In genomic region chr6:48426636-48427035, GRCh38 we compare ENCODE assay signal across 18 cellular contexts.
DNase-seq lines count a peak whose midpoint lies in the region; ATAC-seq, FAIRE-seq and TF ChIP-seq lines count a peak whose summit lies in the region.
"Had no signal": no experiment of that assay in that cellular context is flagged by ENCODE, and none has a peak within 500 bp of the region (broad histone marks: within the 10 kb centered on the region; RNA-seq: fewer than 3 reads in every experiment).

No MANE protein-coding gene starts in this region.

- in situ Hi-C loops in GM12878 (cut with MboI) (no loop called here), ACHN (cut with HindIII; ENCODE audit: low pct_ligation_motif_present, low pct_unique_long_range_greater_than_20kb, low sequenced_read_pairs) (no loop called here)

- intact Hi-C loops in GM12878 (cut with micrococcal nuclease; ENCODE audit: unreplicated experiment), result no loop called here

- POLR2A ChIA-PET in GM12878 (lab: Charles Lee), result no interaction called here

- DNase-seq in AG09319 (ENCODE audit: extremely low read depth, low read depth) (peak; percentile 16), LHCN-M2 (ENCODE audit: low read depth) (peak; percentile 96), GM12878 (ENCODE audit: low read depth, low spot score) (no peak), keratinocyte (ENCODE audit: low read depth, low spot score) (peak; percentile 23), ACHN (no peak), NCI-H1436 treated with DMSO at 0.1 percent for 48 hours (lab: John Stamatoyannopoulos, UW) (no peak), activated gamma-delta T cell (lab: John Stamatoyannopoulos, UW) (no peak)
- DNase-seq: activated CD4-positive, CD25-positive, alpha-beta regulatory T cell treated with anti-CD3 and anti-CD28 coated beads, Interleukin-2, amount 50 U/mL, for 72 hours; activated naive CD8-positive, alpha-beta T cell treated with anti-CD3 and anti-CD28 coated beads, Interleukin-2, amount 50 U/mL, for 24 hours; C1 segment of cervical spinal cord; DND-41; glutamatergic neuron; left lung; naive B cell; stimulated activated naive CD4-positive, alpha-beta T cell had no signal

- H3K4me1 ChIP-seq in GM12878 (ENCODE audit: control insufficient read depth, insufficient read depth, low read length) (no peaks in the 10 kb centered on the region), keratinocyte (ENCODE audit: control insufficient read depth, extremely low read depth, insufficient read depth, low read length) (peaks cover 20% of the 10 kb centered on the region)
- H3K4me1 ChIP-seq: left lung, right atrium auricular region had no signal

- dilution Hi-C loops in keratinocyte (cut with MboI; ENCODE audit: extremely low pct_ligation_motif_present, low sequenced_read_pairs), result no loop called here

- BruUV-seq in GM12878 (replicated peaks; lab: Mats Ljungman, UMichigan), result no TSS peak

- RAD21 ChIA-PET in GM12878 (lab: Charles Lee; ENCODE audit: unreplicated experiment), result no interaction called here

- H3K9me3 ChIP-seq in GM12878 (replicated peaks; ENCODE audit: control insufficient read depth, insufficient read depth, low read length) (no peaks in the 10 kb centered on the region), keratinocyte (ENCODE audit: control insufficient read depth, low read depth, low read length) (no peaks in the 10 kb centered on the region)
- H3K9me3 ChIP-seq: right atrium auricular region had no signal

- H3K27me3 ChIP-seq in GM12878 (replicated peaks in 1 of 2; ENCODE audit: control insufficient read depth in 2 of 2, insufficient read depth in 2 of 2, low read length in 1 of 2) (no peaks in the 10 kb centered on the region), keratinocyte (ENCODE audit: control insufficient read depth, extremely low read depth, insufficient read depth, low read length) (no peaks in the 10 kb centered on the region)
- H3K27me3 ChIP-seq: left lung, right atrium auricular region had no signal

- no peak for TF ChIP-seq RAD21 in GM12878 (IDR thresholded peaks at IDR 0.05; ENCODE audit: insufficient read depth, low read depth, low read length)

- no peak overlapping the region for H2AFZ ChIP-seq in GM12878 (ENCODE audit: control insufficient read depth, low read depth, low read length)
- H2AFZ ChIP-seq in keratinocyte (ENCODE audit: control insufficient read depth, low read length), result peak overlapping the region; percentile 10

- H3K4me3 ChIP-seq in GM12878 (no peak overlapping the region), keratinocyte (ENCODE audit: control insufficient read depth in 2 of 3, extremely low read depth in 1 of 3, insufficient read depth in 2 of 3, low read depth in 1 of 3, low read length in 3 of 3) (no peak overlapping the region)
- H3K4me3 ChIP-seq: left lung, right atrium auricular region had no signal

- ATAC-seq in GM12878, result no peak
- no peak for ATAC-seq in GM19328 (IDR thresholded peaks at IDR 0.05; ENCODE audit: unreplicated experiment)
- ATAC-seq: activated naive CD8-positive, alpha-beta T cell treated with anti-CD3 and anti-CD28 coated beads, Interleukin-2, amount 50 U/mL, for 24 hours; left lung had no signal

- H3K79me2 ChIP-seq in GM12878 (ENCODE audit: control insufficient read depth, insufficient read depth, low read length) (no peaks in the 10 kb centered on the region), keratinocyte (ENCODE audit: control insufficient read depth, insufficient read depth, low read length) (no peaks in the 10 kb centered on the region)

- no peak for TF ChIP-seq CTCF in AG09319 (IDR thresholded peaks at IDR 0.05; ENCODE audit: low read depth, low read length)
- no peak for TF ChIP-seq CTCF in GM12878 (IDR thresholded peaks at IDR 0.05 in 2 of 3, conservative IDR thresholded peaks at IDR 0.05 in 1 of 3; ENCODE audit: control insufficient read depth in 2 of 3, extremely low read depth in 1 of 3, insufficient read depth in 1 of 3, low read depth in 3 of 3, low read length in 3 of 3)
- no peak for TF ChIP-seq CTCF in keratinocyte (optimal IDR thresholded peaks at IDR 0.05 in 1 of 3, IDR thresholded peaks at IDR 0.05 in 1 of 3, conservative IDR thresholded peaks at IDR 0.05 in 1 of 3; ENCODE audit: extremely low read depth in 1 of 3, insufficient read depth in 2 of 3, low read length in 3 of 3)

- SMC1A ChIA-PET in GM12878 (lab: Charles Lee; ENCODE audit: uncharacterized antibody, unreplicated experiment), result interaction anchor here (1.2 kb wide), 1 partner anchor 8 kb away, joined by 3 read pairs; no protein-coding TSS in a partner anchor

- no peaks in the 10 kb centered on the region for H3K9me1 ChIP-seq in keratinocyte (ENCODE audit: control insufficient read depth, extremely low read depth, insufficient read depth, low read length)

- H3K36me3 ChIP-seq in GM12878 (ENCODE audit: control insufficient read depth in 2 of 2, insufficient read depth in 2 of 2, low read length in 1 of 2) (no peaks in the 10 kb centered on the region), keratinocyte (ENCODE audit: control insufficient read depth in 2 of 2, extremely low read depth in 1 of 2, insufficient read depth in 2 of 2, low read length in 2 of 2) (no peaks in the 10 kb centered on the region)
- H3K36me3 ChIP-seq: left lung, right atrium auricular region had no signal

- FAIRE-seq in GM12878 (lab: Jason Lieb, UNC) (no peak), keratinocyte (lab: Jason Lieb, UNC) (peak; percentile 5)
- FAIRE-seq: urothelium cell line had no signal

- 0% methylated on average over 3 of the region's 3 CpGs for WGBS in GM12878 (ENCODE audit: insufficient coverage, insufficient replicate concordance, low lambda C conversion rate, missing lambda C conversion rate)

- H3K9ac ChIP-seq in GM12878 (ENCODE audit: control insufficient read depth, insufficient read depth, low read length), result no peak overlapping the region
- no peak overlapping the region for H3K9ac ChIP-seq in keratinocyte (ENCODE audit: control insufficient read depth, extremely low read depth, insufficient read depth, low read length)

- no peak for TF ChIP-seq POLR2A in GM12878 (IDR thresholded peaks at IDR 0.05; ENCODE audit: low read depth, low read length)

- no peaks in the 10 kb centered on the region for H4K20me1 ChIP-seq in GM12878 (ENCODE audit: control insufficient read depth, insufficient read depth)
- no peaks in the 10 kb centered on the region for H4K20me1 ChIP-seq in keratinocyte (ENCODE audit: control insufficient read depth, extremely low read depth, insufficient read depth, low read length)

- H3K4me2 ChIP-seq in GM12878 (ENCODE audit: control insufficient read depth, insufficient read depth), result no peak overlapping the region
- H3K4me2 ChIP-seq in keratinocyte (ENCODE audit: control insufficient read depth, extremely low read depth, insufficient read depth, low read depth, low read length), result no peak overlapping the region

- no peak for TF ChIP-seq EP300 in GM12878 (IDR thresholded peaks at IDR 0.05; ENCODE audit: borderline replicate concordance in 1 of 2, control insufficient read depth in 1 of 2, low read depth in 2 of 2, low read length in 2 of 2)

- H3K27ac ChIP-seq in GM12878 (ENCODE audit: control insufficient read depth, insufficient read depth) (no peak overlapping the region), keratinocyte (ENCODE audit: control insufficient read depth, insufficient read depth, low read length) (no peak overlapping the region)
- H3K27ac ChIP-seq: left lung, right atrium auricular region had no signal

- CTCF ChIA-PET in GM12878 (lab: Yijun Ruan, JAX), result no interaction called here

TF ChIP-seq in GM12878, 131 proteins besides CTCF, POLR2A, EP300 and RAD21:
- TF ChIP-seq MTA3 (IDR thresholded peaks at IDR 0.05; ENCODE audit: borderline replicate concordance, low read length), result no peak
- TF ChIP-seq BCL3 (IDR thresholded peaks at IDR 0.05; ENCODE audit: borderline replicate concordance, insufficient read depth, low read depth, low read length, poor library complexity, severe bottlenecking), result peak; percentile 24

Comparison
In these comparisons a context has a peak if more than half of its experiments do, and no peak if none do; other contexts are left out.
1. DNase-seq: peak in AG09319 (single experiment), LHCN-M2 (single experiment) and keratinocyte (single experiment); none in GM12878 (single experiment), ACHN (single experiment), NCI-H1436 treated with DMSO at 0.1 percent for 48 hours (single experiment) and activated gamma-delta T cell (single experiment).